Comparison of ENCODE assay signal across 19 cellular contexts in genomic region chr3:171245796-171246453, GRCh38.
"Had no signal": no experiment of that assay in that cellular context is flagged by ENCODE, and none has a peak within 500 bp of the region (broad histone marks: within the 10 kb centered on the region; RNA-seq: fewer than 3 reads in every experiment).

No MANE protein-coding gene starts in this region.

- H3K4me3 Mint-ChIP-seq: activated CD4-positive, alpha-beta T cell treated with anti-CD3 and anti-CD28 coated beads for 36 hours; activated T-cell treated with anti-CD3 and anti-CD28 coated beads, Interleukin-2, amount 50 U/mL, for 72 hours; immature natural killer cell; nephron progenitor cell; stimulated activated naive B cell treated with anti-CD40 and anti-IgM and Interleukin-4, amounts not matched to agents 10 μg/mL and 1 μg/mL and 100 μg/mL, for 72 hours had no signal

- H3K27ac ChIP-seq: epithelial cell of prostate, tibial nerve, vagina, WERI-Rb-1 had no signal

- H3K27me3 ChIP-seq: tibial nerve, vagina had no signal

- H3K36me3 ChIP-seq: tibial nerve, vagina, WERI-Rb-1 had no signal

- H3K36me3 Mint-ChIP-seq: stimulated activated naive B cell treated with anti-CD40 and anti-IgM and Interleukin-4, amounts not matched to agents 10 μg/mL and 1 μg/mL and 100 μg/mL, for 72 hours had no signal

- H3K4me1 Mint-ChIP-seq: nephron progenitor cell; stimulated activated naive B cell treated with anti-CD40 and anti-IgM and Interleukin-4, amounts not matched to agents 10 μg/mL and 1 μg/mL and 100 μg/mL, for 72 hours had no signal

- ATAC-seq: activated CD4-positive, alpha-beta T cell treated with anti-CD3 and anti-CD28 coated beads for 36 hours; activated T-cell treated with anti-CD3 and anti-CD28 coated beads, Interleukin-2, amount 50 U/mL, for 72 hours; stimulated activated naive B cell treated with anti-CD40 and anti-IgM and Interleukin-4, amounts not matched to agents 10 μg/mL and 1 μg/mL and 100 μg/mL, for 72 hours had no signal

- H3K4me3 ChIP-seq: tibial nerve, vagina had no signal

- FAIRE-seq: astrocyte, bronchial epithelial cell had no signal

- H3K9me3 ChIP-seq: tibial nerve, vagina had no signal

- DNase-seq: activated CD4-positive, alpha-beta T cell treated with anti-CD3 and anti-CD28 coated beads for 36 hours; activated CD8-positive, alpha-beta memory T cell treated with anti-CD3 and anti-CD28 coated beads, Interleukin-2, amount 50 U/mL, for 48 hours; activated gamma-delta T cell treated with Interleukin-2 at 50 U/mL for 16 hours; activated T-cell treated with anti-CD3 and anti-CD28 coated beads, Interleukin-2, amount 50 U/mL, for 72 hours; foreskin melanocyte; head of caudate nucleus; immature natural killer cell; mesendoderm; nephron progenitor cell; occipital lobe; stimulated activated CD4-positive, alpha-beta T cell treated with anti-CD3 and anti-CD28 coated beads, Interleukin-2, amount 100 ng/mL, for 48 hours; stimulated activated naive B cell treated with anti-CD40 and anti-IgM and Interleukin-4, amounts not matched to agents 10 μg/mL and 1 μg/mL and 100 μg/mL, for 72 hours; T-helper 9 cell; WERI-Rb-1 had no signal

- H3K9me3 Mint-ChIP-seq: immature natural killer cell; stimulated activated naive B cell treated with anti-CD40 and anti-IgM and Interleukin-4, amounts not matched to agents 10 μg/mL and 1 μg/mL and 100 μg/mL, for 72 hours had no signal

- H3K27me3 Mint-ChIP-seq: activated CD4-positive, alpha-beta T cell treated with anti-CD3 and anti-CD28 coated beads for 36 hours; stimulated activated naive B cell treated with anti-CD40 and anti-IgM and Interleukin-4, amounts not matched to agents 10 μg/mL and 1 μg/mL and 100 μg/mL, for 72 hours had no signal

- H3K27ac Mint-ChIP-seq: activated CD4-positive, alpha-beta T cell treated with anti-CD3 and anti-CD28 coated beads for 36 hours; activated T-cell treated with anti-CD3 and anti-CD28 coated beads, Interleukin-2, amount 50 U/mL, for 72 hours; immature natural killer cell; nephron progenitor cell; stimulated activated naive B cell treated with anti-CD40 and anti-IgM and Interleukin-4, amounts not matched to agents 10 μg/mL and 1 μg/mL and 100 μg/mL, for 72 hours had no signal

- H3K4me1 ChIP-seq: tibial nerve, vagina had no signal
